In the genomic region with DNA sequence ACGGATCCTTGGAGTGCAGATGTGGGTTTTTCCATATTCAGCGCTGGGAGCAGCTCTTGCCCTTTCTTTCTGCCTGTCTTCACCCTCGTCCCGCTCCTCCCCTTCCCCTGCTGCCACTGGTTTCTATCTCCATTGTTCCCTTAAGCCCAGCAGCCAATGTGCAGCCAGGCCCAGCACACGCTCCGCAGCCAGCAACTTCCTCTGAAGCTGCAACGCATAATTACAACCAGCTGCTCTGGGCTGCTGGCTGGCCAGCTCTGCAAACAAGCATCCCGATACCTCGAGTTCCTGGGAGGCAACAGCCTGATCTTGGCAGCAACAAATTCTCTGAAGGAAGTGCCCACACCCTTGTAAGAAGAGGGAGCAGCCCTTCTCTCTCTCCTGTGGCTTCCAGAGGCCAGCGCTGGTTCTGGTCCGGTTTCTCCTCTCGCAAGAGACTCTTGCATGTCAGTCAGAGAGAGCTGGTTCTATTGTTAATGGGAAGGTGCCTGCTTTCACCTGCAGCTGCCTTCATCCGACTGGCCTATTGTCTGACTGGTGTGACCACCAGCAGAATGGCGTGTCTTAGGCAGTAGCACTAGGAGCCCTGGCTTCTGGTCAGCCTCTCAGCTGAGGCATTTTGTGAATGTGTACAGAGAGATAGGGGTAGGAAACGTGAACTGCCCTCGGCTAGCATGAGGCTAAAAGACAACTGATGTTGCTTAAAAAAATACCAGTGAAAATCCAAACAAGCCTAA, we compare ENCODE assay signal across 8 cellular contexts.
DNase-seq lines count a peak whose midpoint lies in the region; TF ChIP-seq lines count a peak whose summit lies in the region.

No MANE protein-coding gene starts in this region.

- no peak for TF ChIP-seq CTCF in DOHH2 (IDR thresholded peaks at IDR 0.05; ENCODE audit: low read depth, low read length, poor library complexity, severe bottlenecking)
- TF ChIP-seq CTCF in hepatocyte (IDR thresholded peaks at IDR 0.05; ENCODE audit: poor library complexity), result no peak

- H3K27me3 Mint-ChIP-seq in CD8-positive, alpha-beta memory T cell, result peaks cover 6 to 33% of the 10 kb centered on the region in 2 donors

- H3K4me1 Mint-ChIP-seq in CD8-positive, alpha-beta memory T cell, result peaks cover 3 to 9% (median 8%) of the 10 kb centered on the region in 3 donors

- H3K27me3 ChIP-seq in DOHH2 (ENCODE audit: control insufficient read depth, low read length), result no peaks in the 10 kb centered on the region
- H3K27me3 ChIP-seq in hepatocyte, result no peaks in the 10 kb centered on the region
- no peaks in the 10 kb centered on the region for H3K27me3 ChIP-seq in CD8-positive, alpha-beta memory T cell (ENCODE audit: insufficient read depth, low read length, poor library complexity, severe bottlenecking)

- POLR2A ChIA-PET in CD8-positive, alpha-beta memory T cell (lab: Charles Lee), result interaction anchor here (0.6 kb wide), 1 partner anchor 55 kb away, joined by 3 read pairs; no protein-coding TSS in a partner anchor

- H3K4me1 ChIP-seq in DOHH2 (ENCODE audit: control insufficient read depth, low read length), result peaks cover 93% of the 10 kb centered on the region
- peaks cover 31% of the 10 kb centered on the region for H3K4me1 ChIP-seq in hepatocyte (ENCODE audit: insufficient read depth)
- peaks cover 7% of the 10 kb centered on the region for H3K4me1 ChIP-seq in CD8-positive, alpha-beta memory T cell (ENCODE audit: insufficient read depth, low read length)

- WGBS in hepatocyte (ENCODE audit: low lambda C conversion rate, missing lambda C conversion rate), result 26% methylated on average over 16 of the region's 16 CpGs

- H3K4me3 ChIP-seq in DOHH2 (ENCODE audit: low read length) (peak overlapping the region; percentile 73), hepatocyte (no peak overlapping the region)
- H3K4me3 ChIP-seq in CD8-positive, alpha-beta memory T cell (ENCODE audit: low read length), result no peak overlapping the region

- H3K79me2 ChIP-seq in DOHH2 (ENCODE audit: control insufficient read depth, low read length) (no peaks in the 10 kb centered on the region), hepatocyte (no peaks in the 10 kb centered on the region)

- H3K4me3 Mint-ChIP-seq in CD8-positive, alpha-beta memory T cell, result no peak overlapping the region

- H3F3A ChIP-seq in DOHH2 (ENCODE audit: control insufficient read depth, insufficient read depth), result peaks cover 23% of the 10 kb centered on the region

- no peak overlapping the region for H3K27ac Mint-ChIP-seq in CD8-positive, alpha-beta memory T cell

- no peaks in the 10 kb centered on the region for H3K36me3 ChIP-seq in DOHH2 (ENCODE audit: control insufficient read depth, low read length)
- H3K36me3 ChIP-seq in hepatocyte (replicated peaks; ENCODE audit: insufficient read depth, low read depth), result no peaks in the 10 kb centered on the region
- H3K36me3 ChIP-seq in CD8-positive, alpha-beta memory T cell (ENCODE audit: insufficient read depth, low read length), result no peaks in the 10 kb centered on the region

- H3K4me2 ChIP-seq in DOHH2 (ENCODE audit: low read length), result peak overlapping the region; percentile 99
- peak overlapping the region; percentile 65 for H3K4me2 ChIP-seq in hepatocyte

- H3K9me2 ChIP-seq in DOHH2 (replicated peaks; ENCODE audit: control insufficient read depth, low read length) (no peaks in the 10 kb centered on the region), hepatocyte (replicated peaks; ENCODE audit: insufficient read depth) (no peaks in the 10 kb centered on the region)

- DNase-seq in NCI-H2107 (lab: John Stamatoyannopoulos, UW) (peak; percentile 81), amygdala (lab: John Stamatoyannopoulos, UW) (peak in 53 of 56 donors; percentile 16 to 83 (median 54)), hepatocyte (ENCODE audit: low spot score) (peak; percentile 72), retina (peak; percentile 89)
- no peak for DNase-seq in activated naive CD4-positive, alpha-beta T cell treated with anti-CD3 and anti-CD28 coated beads, Interleukin-2, amount 50 U/mL, for 16 hours
- DNase-seq in CD8-positive, alpha-beta memory T cell, result no peak
- no peak for DNase-seq in stimulated activated CD4-positive, alpha-beta T cell treated with anti-CD3 and anti-CD28 coated beads, Interleukin-4, amount 100 ng/mL, for 24 hours

- no peaks in the 10 kb centered on the region for H4K20me1 ChIP-seq in DOHH2 (ENCODE audit: control insufficient read depth, insufficient read depth, low read depth, low read length)
- no peaks in the 10 kb centered on the region for H4K20me1 ChIP-seq in hepatocyte (ENCODE audit: insufficient read depth, poor library complexity, severe bottlenecking)

- H3K27ac ChIP-seq in DOHH2 (ENCODE audit: low read depth, low read length) (peak overlapping the region; percentile 87), hepatocyte (peak overlapping the region; percentile 87)
- H3K27ac ChIP-seq in CD8-positive, alpha-beta memory T cell (ENCODE audit: low read depth, low read length), result no peak overlapping the region

- no peaks in the 10 kb centered on the region for H3K36me3 Mint-ChIP-seq in CD8-positive, alpha-beta memory T cell

- peak overlapping the region; percentile 36 for H2AFZ ChIP-seq in hepatocyte

- H3K9me3 ChIP-seq in DOHH2 (ENCODE audit: control insufficient read depth, insufficient read depth, low read length) (no peaks in the 10 kb centered on the region), hepatocyte (ENCODE audit: low read depth) (no peaks in the 10 kb centered on the region)
- no peaks in the 10 kb centered on the region for H3K9me3 ChIP-seq in CD8-positive, alpha-beta memory T cell (ENCODE audit: low read length)

- CTCF ChIA-PET in CD8-positive, alpha-beta memory T cell (lab: Charles Lee), result interaction anchor here (1.9 kb wide), 1 partner anchor 14 kb away, joined by 7 read pairs; no protein-coding TSS in a partner anchor

- H3K9me3 Mint-ChIP-seq in CD8-positive, alpha-beta memory T cell, result no peaks in the 10 kb centered on the region

Comparison
In these comparisons a context has a peak if more than half of its experiments do, and no peak if none do; other contexts are left out.
1. DNase-seq: peak in NCI-H2107 (single experiment), amygdala (53 of 56), hepatocyte (single experiment) and retina (single experiment); none in activated naive CD4-positive, alpha-beta T cell treated with anti-CD3 and anti-CD28 coated beads, Interleukin-2, amount 50 U/mL, for 16 hours (single experiment), CD8-positive, alpha-beta memory T cell (0 of 5) and stimulated activated CD4-positive, alpha-beta T cell treated with anti-CD3 and anti-CD28 coated beads, Interleukin-4, amount 100 ng/mL, for 24 hours (single experiment).